Comparison of ENCODE assay signal across 23 cellular contexts in the genomic region with DNA sequence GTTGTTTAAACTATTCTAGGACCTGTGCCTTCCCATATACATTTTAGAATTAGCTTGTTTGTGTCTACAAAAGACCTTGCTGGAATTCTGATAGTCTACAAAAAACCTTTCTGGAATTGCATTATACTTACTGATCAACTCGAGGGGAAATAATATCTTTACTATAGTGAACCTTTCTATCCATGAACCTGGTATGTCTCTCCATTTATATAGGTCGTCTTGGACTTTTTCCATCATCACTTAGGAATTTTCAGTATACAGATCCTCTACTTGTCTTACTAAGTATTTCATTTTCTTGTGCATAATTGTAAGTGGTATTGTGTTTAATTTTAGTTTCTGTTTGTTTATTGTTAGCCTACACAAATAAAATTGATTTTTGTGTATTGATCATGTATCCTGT.
DNase-seq lines count a peak whose midpoint lies in the region; ATAC-seq, FAIRE-seq and TF ChIP-seq lines count a peak whose summit lies in the region.
"Had no signal": no experiment of that assay in that cellular context is flagged by ENCODE, and none has a peak within 500 bp of the region (broad histone marks: within the 10 kb centered on the region; RNA-seq: fewer than 3 reads in every experiment).

No MANE protein-coding gene starts in this region.

- TF ChIP-seq RAD21 in K562 (CRISPR knock-in tag; conservative IDR thresholded peaks at IDR 0.05 in 1 of 2, IDR thresholded peaks at IDR 0.05 in 1 of 2), result no peak

- no peak for TF ChIP-seq POLR2A in K562 (conservative IDR thresholded peaks at IDR 0.05)

- H3K27me3 ChIP-seq in K562 (ENCODE audit: control insufficient read depth in 2 of 2, insufficient read depth in 2 of 2, low read length in 2 of 2), result peaks cover 9 to 17% of the 10 kb centered on the region in 2 experiments; a peak in 4 of 5 replicates
- H3K27me3 ChIP-seq: BLaER1 had no signal

- no peak overlapping the region for H3K4me3 ChIP-seq in K562
- H3K4me3 ChIP-seq: BLaER1 had no signal

- H3K27ac ChIP-seq in K562 (ENCODE audit: extremely low read depth, low read depth, low read length), result no peak overlapping the region
- H3K27ac ChIP-seq: BLaER1 had no signal

- peaks cover 5 to 16% of the 10 kb centered on the region in 2 donors for H3K4me1 Mint-ChIP-seq in stimulated activated naive B cell treated with anti-CD40 and anti-IgM and Interleukin-4, amounts not matched to agents 10 μg/mL and 1 μg/mL and 100 μg/mL, for 72 hours
- H3K4me1 Mint-ChIP-seq: CD4-positive, alpha-beta memory T cell; CD4-positive, CD25-positive, alpha-beta regulatory T cell; CD8-positive, alpha-beta memory T cell had no signal

- FAIRE-seq in GM19239 (lab: Jason Lieb, UNC), result peak; percentile 39
- FAIRE-seq in K562 (lab: Jason Lieb, UNC), result peak; percentile 49
- FAIRE-seq: A204.1, D721Med, G401.6, GM12891 had no signal

- H3K9me1 ChIP-seq in K562 (ENCODE audit: control insufficient read depth, insufficient read depth, low read length), result no peaks in the 10 kb centered on the region

- ATAC-seq in K562, result no peak
- ATAC-seq in stimulated activated naive B cell treated with anti-CD40 and anti-IgM and Interleukin-4, amounts not matched to agents 10 μg/mL and 1 μg/mL and 100 μg/mL, for 72 hours (replicated peaks), result no peak
- ATAC-seq in HG02852 (IDR thresholded peaks at IDR 0.05; ENCODE audit: unreplicated experiment), result no peak
- no peak for ATAC-seq in HG03097 (IDR thresholded peaks at IDR 0.05; ENCODE audit: low FRiP score, unreplicated experiment)

- in situ Hi-C loops in K562 (cut with MboI), result no loop called here

- H3K27me3 Mint-ChIP-seq in stimulated activated naive B cell treated with anti-CD40 and anti-IgM and Interleukin-4, amounts not matched to agents 10 μg/mL and 1 μg/mL and 100 μg/mL, for 72 hours, result no peaks in the 10 kb centered on the region
- H3K27me3 Mint-ChIP-seq: CD4-positive, CD25-positive, alpha-beta regulatory T cell had no signal

- H3K9me3 Mint-ChIP-seq in stimulated activated naive B cell treated with anti-CD40 and anti-IgM and Interleukin-4, amounts not matched to agents 10 μg/mL and 1 μg/mL and 100 μg/mL, for 72 hours, result no peaks in the 10 kb centered on the region
- H3K9me3 Mint-ChIP-seq: CD4-positive, alpha-beta memory T cell; CD8-positive, alpha-beta memory T cell had no signal

- no peak overlapping the region for H3K4me2 ChIP-seq in K562 (ENCODE audit: insufficient read depth, low read length)
- H3K4me2 ChIP-seq: BLaER1 had no signal

- H4K20me1 ChIP-seq in K562 (replicated peaks; ENCODE audit: control insufficient read depth, insufficient read depth, low read length), result no peaks in the 10 kb centered on the region
- H4K20me1 ChIP-seq: BLaER1 had no signal

- DNase-seq in GM19239 (ENCODE audit: insufficient read length, low spot score) (no peak), K562 (ENCODE audit: extremely low read depth in 1 of 4, low spot score in 3 of 4) (no peak), SKM-1 (lab: John Stamatoyannopoulos, UW; ENCODE audit: unreplicated experiment) (no peak)
- DNase-seq in stimulated activated naive B cell treated with anti-CD40 and anti-IgM and Interleukin-4, amounts not matched to agents 10 μg/mL and 1 μg/mL and 100 μg/mL, for 72 hours, result no peak
- DNase-seq: 8988T; ACHN; BE2C; C1 segment of cervical spinal cord; Caco-2; Calu3; CD4-positive, alpha-beta memory T cell; CD4-positive, CD25-positive, alpha-beta regulatory T cell; CD8-positive, alpha-beta memory T cell; DMS79 treated with DMSO at 0.1 percent for 48 hours; GF-D8 had no signal

- H3K4me3 Mint-ChIP-seq in stimulated activated naive B cell treated with anti-CD40 and anti-IgM and Interleukin-4, amounts not matched to agents 10 μg/mL and 1 μg/mL and 100 μg/mL, for 72 hours, result no peak overlapping the region
- H3K4me3 Mint-ChIP-seq: CD14-positive monocyte; CD4-positive, alpha-beta memory T cell; CD4-positive, CD25-positive, alpha-beta regulatory T cell; CD8-positive, alpha-beta memory T cell had no signal

- no peak overlapping the region for H2AFZ ChIP-seq in K562 (ENCODE audit: low read depth, low read length)

- H3K36me3 Mint-ChIP-seq in stimulated activated naive B cell treated with anti-CD40 and anti-IgM and Interleukin-4, amounts not matched to agents 10 μg/mL and 1 μg/mL and 100 μg/mL, for 72 hours, result peaks cover 46 to 48% of the 10 kb centered on the region in 2 donors
- H3K36me3 Mint-ChIP-seq: CD4-positive, alpha-beta memory T cell; CD4-positive, CD25-positive, alpha-beta regulatory T cell; CD8-positive, alpha-beta memory T cell had no signal

- H3K79me2 ChIP-seq in K562 (ENCODE audit: control insufficient read depth, insufficient read depth, low read length), result no peaks in the 10 kb centered on the region

- intact Hi-C loops in K562 (cut with micrococcal nuclease), result no loop called here

- H3K9me3 ChIP-seq in K562 (replicated peaks; ENCODE audit: control insufficient read depth, insufficient read depth, low read depth, low read length), result no peaks in the 10 kb centered on the region
- H3K9me3 ChIP-seq: BE2C, BLaER1 had no signal

- H3K4me1 ChIP-seq in K562 (replicated peaks in 1 of 2; ENCODE audit: control insufficient read depth in 2 of 2, insufficient read depth in 2 of 2, low read length in 2 of 2), result no peaks in the 10 kb centered on the region
- H3K4me1 ChIP-seq: BE2C, BLaER1, Caco-2 had no signal

- no peak overlapping the region for H3K9ac ChIP-seq in K562 (ENCODE audit: insufficient read depth in 1 of 2, low read depth in 2 of 2, low read length in 2 of 2)
- H3K9ac ChIP-seq: BLaER1 had no signal

- H3K36me3 ChIP-seq in K562 (ENCODE audit: control insufficient read depth, insufficient read depth, low read length), result no peaks in the 10 kb centered on the region
- H3K36me3 ChIP-seq: BE2C had no signal

- POLR2A ChIA-PET in K562 (lab: Yijun Ruan, JAX), result interaction anchor here (0.6 kb wide), 1 partner anchor 157 kb away, joined by 3 read pairs; no protein-coding TSS in a partner anchor

- 0% methylated on average over 2 of the region's 2 CpGs for WGBS in K562 (ENCODE audit: insufficient coverage, low coverage, missing lambda C conversion rate)

- BruUV-seq in K562 (replicated peaks; lab: Mats Ljungman, UMichigan), result no TSS peak

- TF ChIP-seq CTCF in K562 (IDR thresholded peaks at IDR 0.05 in 2 of 3, conservative IDR thresholded peaks at IDR 0.05 in 1 of 3; ENCODE audit: insufficient read depth in 2 of 3, low read depth in 1 of 3, low read length in 3 of 3), result no peak

- no peak for TF ChIP-seq EP300 in K562 (IDR thresholded peaks at IDR 0.05; ENCODE audit: low read length)

- CTCF ChIA-PET in K562 (lab: Yijun Ruan, JAX; ENCODE audit: low intra/inter-chr PET ratio), result no interaction called here

- peak overlapping the region; percentile 42 for H3K27ac Mint-ChIP-seq in stimulated activated naive B cell treated with anti-CD40 and anti-IgM and Interleukin-4, amounts not matched to agents 10 μg/mL and 1 μg/mL and 100 μg/mL, for 72 hours
- H3K27ac Mint-ChIP-seq: CD4-positive, alpha-beta memory T cell; CD4-positive, CD25-positive, alpha-beta regulatory T cell; CD8-positive, alpha-beta memory T cell had no signal

TF ChIP-seq in K562, 482 proteins besides CTCF, POLR2A, EP300 and RAD21 (continues in another document):
- TF ChIP-seq TAF7 (tag; IDR thresholded peaks at IDR 0.05) (no peak), OTX1 (CRISPR knock-in tag; IDR thresholded peaks at IDR 0.05) (no peak), CBX3 (IDR thresholded peaks at IDR 0.05; ENCODE audit: borderline replicate concordance in 1 of 2, low read length in 2 of 2) (no peak), GABPA (tag; conservative IDR thresholded peaks at IDR 0.05; ENCODE audit: low read depth) (no peak), SMAD2 (IDR thresholded peaks at IDR 0.05; ENCODE audit: low read depth, low read length) (no peak), POLR2G (IDR thresholded peaks at IDR 0.05; ENCODE audit: low read depth, low read length) (no peak), HMGN3 (IDR thresholded peaks at IDR 0.05; ENCODE audit: borderline replicate concordance, extremely low read depth, insufficient read length, low read depth, low read length) (no peak), POLR2AphosphoS5 (IDR thresholded peaks at IDR 0.05; ENCODE audit: control insufficient read depth, insufficient read depth, low read depth, low read length) (no peak), ZNF778 (CRISPR knock-in tag; IDR thresholded peaks at IDR 0.05) (no peak), TCF3 (CRISPR knock-in tag; IDR thresholded peaks at IDR 0.05) (no peak), ZNF77 (CRISPR knock-in tag; IDR thresholded peaks at IDR 0.05) (no peak), ILF3 (IDR thresholded peaks at IDR 0.05; ENCODE audit: borderline replicate concordance) (no peak), ZFPM2 (CRISPR knock-in tag; IDR thresholded peaks at IDR 0.05) (no peak), ZNF41 (CRISPR knock-in tag; conservative IDR thresholded peaks at IDR 0.05) (no peak), ETS2 (tag; IDR thresholded peaks at IDR 0.05; ENCODE audit: borderline replicate concordance, poor library complexity, severe bottlenecking) (no peak)
- TF ChIP-seq, protein P1, sequence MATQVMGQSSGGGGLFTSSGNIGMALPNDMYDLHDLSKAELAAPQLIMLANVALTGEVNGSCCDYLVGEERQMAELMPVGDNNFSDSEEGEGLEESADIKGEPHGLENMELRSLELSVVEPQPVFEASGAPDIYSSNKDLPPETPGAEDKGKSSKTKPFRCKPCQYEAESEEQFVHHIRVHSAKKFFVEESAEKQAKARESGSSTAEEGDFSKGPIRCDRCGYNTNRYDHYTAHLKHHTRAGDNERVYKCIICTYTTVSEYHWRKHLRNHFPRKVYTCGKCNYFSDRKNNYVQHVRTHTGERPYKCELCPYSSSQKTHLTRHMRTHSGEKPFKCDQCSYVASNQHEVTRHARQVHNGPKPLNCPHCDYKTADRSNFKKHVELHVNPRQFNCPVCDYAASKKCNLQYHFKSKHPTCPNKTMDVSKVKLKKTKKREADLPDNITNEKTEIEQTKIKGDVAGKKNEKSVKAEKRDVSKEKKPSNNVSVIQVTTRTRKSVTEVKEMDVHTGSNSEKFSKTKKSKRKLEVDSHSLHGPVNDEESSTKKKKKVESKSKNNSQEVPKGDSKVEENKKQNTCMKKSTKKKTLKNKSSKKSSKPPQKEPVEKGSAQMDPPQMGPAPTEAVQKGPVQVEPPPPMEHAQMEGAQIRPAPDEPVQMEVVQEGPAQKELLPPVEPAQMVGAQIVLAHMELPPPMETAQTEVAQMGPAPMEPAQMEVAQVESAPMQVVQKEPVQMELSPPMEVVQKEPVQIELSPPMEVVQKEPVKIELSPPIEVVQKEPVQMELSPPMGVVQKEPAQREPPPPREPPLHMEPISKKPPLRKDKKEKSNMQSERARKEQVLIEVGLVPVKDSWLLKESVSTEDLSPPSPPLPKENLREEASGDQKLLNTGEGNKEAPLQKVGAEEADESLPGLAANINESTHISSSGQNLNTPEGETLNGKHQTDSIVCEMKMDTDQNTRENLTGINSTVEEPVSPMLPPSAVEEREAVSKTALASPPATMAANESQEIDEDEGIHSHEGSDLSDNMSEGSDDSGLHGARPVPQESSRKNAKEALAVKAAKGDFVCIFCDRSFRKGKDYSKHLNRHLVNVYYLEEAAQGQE (CRISPR knock-in tag; IDR thresholded peaks at IDR 0.05; ENCODE audit: low read depth), result no peak
